In the genomic region with DNA sequence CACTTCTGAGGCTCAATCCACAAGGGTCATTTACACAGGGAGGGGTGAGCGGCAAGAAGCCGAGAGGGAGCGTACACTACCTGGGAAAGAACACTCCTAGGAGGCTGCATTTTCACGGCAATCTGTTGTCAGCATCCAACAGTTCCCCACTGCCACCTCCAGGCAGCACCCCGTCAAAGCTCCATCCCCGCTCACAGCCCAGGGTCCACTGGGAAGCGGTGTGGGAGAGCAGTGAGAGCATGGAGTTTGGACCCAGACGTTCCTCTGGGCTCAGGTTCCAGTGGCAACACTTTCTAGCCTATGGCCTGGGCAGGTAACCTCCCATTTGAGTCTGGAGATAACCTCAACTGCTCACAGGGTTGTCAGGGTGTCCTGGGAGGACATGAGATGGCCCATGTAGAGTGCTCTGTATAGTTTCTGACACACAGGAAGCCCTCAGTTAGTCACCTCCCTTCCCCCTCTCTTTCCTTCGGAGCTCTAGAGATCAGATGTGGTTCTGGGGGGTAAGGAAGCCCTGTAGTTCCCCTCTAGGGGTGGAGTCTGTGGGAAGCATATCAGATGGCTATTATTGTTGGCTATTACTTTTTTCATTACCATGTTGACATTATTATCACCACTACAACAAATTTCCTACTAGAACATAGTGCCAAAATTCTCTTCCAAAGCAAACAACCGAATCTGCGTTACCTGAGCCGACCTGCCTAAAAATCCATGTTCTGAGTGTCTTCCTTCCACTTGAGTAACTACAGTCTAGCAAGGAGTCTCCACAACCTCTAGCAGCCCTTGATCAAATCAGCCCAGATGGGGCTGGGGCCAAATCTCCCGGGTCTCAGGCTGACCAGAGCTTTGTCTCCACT, we compare ENCODE assay signal across 7 cellular contexts. TPM values are rescaled to one million over a fixed set of nuclear protein-coding genes. Genes with fewer than 3 reads are reported as not detected.
DNase-seq lines count a peak whose midpoint lies in the region; ATAC-seq and TF ChIP-seq lines count a peak whose summit lies in the region.

No MANE protein-coding gene starts in this region.

- peak overlapping the region; percentile 13 for H3K27ac Mint-ChIP-seq in HFFc6

- peaks cover 20% of the 10 kb centered on the region for H3K36me3 Mint-ChIP-seq in HFFc6 (ENCODE audit: low read depth)

- DNase-seq in Daoy (ENCODE audit: low read depth) = peak; percentile 27
- DNase-seq in HFFc6 = no peak
- peak; percentile 88 for DNase-seq in left lobe of liver (ENCODE audit: low spot score)
- DNase-seq in COLO829 (ENCODE audit: low spot score) = no peak
- DNase-seq in activated effector memory CD4-positive, alpha-beta T cell treated with Interleukin-2 at 50 U/mL for 16 hours = no peak
- DNase-seq in NCI-H1930 (lab: John Stamatoyannopoulos, UW) = no peak

- peak overlapping the region; percentile 0; the same call in 1 of the 2 replicates for H3K4me3 Mint-ChIP-seq in HFFc6

- TF ChIP-seq CTCF in HFFc6 (IDR thresholded peaks at IDR 0.05) (no peak), VCaP (conservative IDR thresholded peaks at IDR 0.05) (no peak)

- peak; percentile 88 for ATAC-seq in left lobe of liver

- H3K27ac ChIP-seq in VCaP = peak overlapping the region; percentile 86

- peaks cover 48% of the 10 kb centered on the region for H3K4me1 Mint-ChIP-seq in HFFc6 (ENCODE audit: low read depth)

- H3K9me3 Mint-ChIP-seq in HFFc6 = no peaks in the 10 kb centered on the region

- no peaks in the 10 kb centered on the region; the same call in 1 of the 2 replicates for H3K27me3 Mint-ChIP-seq in HFFc6 (ENCODE audit: insufficient read depth)

RNA-seq across cellular contexts. Expression of a gene that starts 29.1 kb away (rescaled TPM):
- 154 and 167 TPM in 2 replicates for total RNA-seq in Daoy (2014; rRNA removed; shearing (Covaris generic))
- 10 to 100 TPM; 61.2 to 75.4 (median 69.2) TPM for total RNA-seq in HFFc6 (2021; fragmentation: NEBNext Ultra II Directional; extraction: Animal tissue kit (Norgen Biotek cat#: 25700))
- 11.3 TPM for total RNA-seq in left lobe of liver

RNA-seq across cellular contexts. Expression of a gene that starts 42.3 kb away (rescaled TPM):
- total RNA-seq in Daoy (2014; rRNA removed; shearing (Covaris generic)) = 220 and 235 TPM in 2 replicates
- 100 to 1,000 TPM; 497 to 608 (median 536) TPM for total RNA-seq in HFFc6 (2021; fragmentation: NEBNext Ultra II Directional; extraction: Animal tissue kit (Norgen Biotek cat#: 25700))
- 152 TPM for total RNA-seq in left lobe of liver

RNA-seq across cellular contexts. Expression of a gene that starts 58.8 kb away (rescaled TPM):
- 1.4 and 4.4 TPM in 2 replicates for total RNA-seq in Daoy (2014; rRNA removed; shearing (Covaris generic))
- 10 to 100 TPM in 4 of 6 experiments, 1 to 10 TPM in 2; 8.2 to 11.6 (median 11.0) TPM for total RNA-seq in HFFc6 (2021; fragmentation: NEBNext Ultra II Directional; extraction: Animal tissue kit (Norgen Biotek cat#: 25700))
- total RNA-seq in left lobe of liver = 12.8 TPM

Comparison
In these comparisons a context has a peak if more than half of its experiments do, and no peak if none do; other contexts are left out.
1. DNase-seq: peak in Daoy (single experiment) and left lobe of liver (single experiment); none in HFFc6 (single experiment), COLO829 (single experiment), activated effector memory CD4-positive, alpha-beta T cell treated with Interleukin-2 at 50 U/mL for 16 hours (single experiment) and NCI-H1930 (0 of 2).